Comparison of ENCODE assay signal across 23 cellular contexts in genomic region chr7:35246819-35247218, GRCh38. TPM values are rescaled to one million over a fixed set of nuclear protein-coding genes. Genes with fewer than 3 reads are reported as not detected.
"Had no signal": no experiment of that assay in that cellular context is flagged by ENCODE, and none has a peak within 500 bp of the region (broad histone marks: within the 10 kb centered on the region; RNA-seq: fewer than 3 reads in every experiment).

No MANE protein-coding gene starts in this region.

- H3K36me3 ChIP-seq: ascending aorta had no signal

- H3K9me3 ChIP-seq: ascending aorta, body of pancreas had no signal

- H3K27ac ChIP-seq: ascending aorta, body of pancreas had no signal

- H3K27me3 ChIP-seq: ascending aorta had no signal

- DNase-seq: activated CD4-positive, alpha-beta T cell treated with anti-CD3 and anti-CD28 coated beads, Interleukin-2, amount 50 U/mL, for 48 hours; activated CD8-positive, alpha-beta memory T cell treated with anti-CD3 and anti-CD28 coated beads, Interleukin-2, amount 10 ng/mL, durations not matched to agents 7 days and 5 days; activated effector memory CD4-positive, alpha-beta T cell treated with Interleukin-2 at 50 U/mL for 16 hours; activated naive CD4-positive, alpha-beta T cell; activated T-cell treated with anti-CD3 and anti-CD28 coated beads, Interleukin-2, amount 50 U/mL, for 24 hours; amniotic stem cell; body of pancreas; Karpas-422; MM.1S; NCI-H1105 treated with DMSO at 0.1 percent for 48 hours; NCI-H1436 treated with DMSO at 0.1 percent for 48 hours; NCI-H187; NCI-H2081; NCI-H510A treated with DMSO at 0.1 percent for 48 hours; NCI-H69; NK-92 treated with Interleukin-12 subunit alpha and Interleukin-12 subunit beta, amount 100 ng/mL, for 24 hours; OCI-M1; RPMI8226; SHP77 had no signal

- H3K4me1 ChIP-seq: ascending aorta, body of pancreas had no signal

- H3K4me3 ChIP-seq: ascending aorta, body of pancreas, K562 had no signal

- ATAC-seq: activated CD4-positive, CD25-positive, alpha-beta regulatory T cell treated with anti-CD3 and anti-CD28 coated beads, Interleukin-2, amount 50 U/mL, for 24 hours; activated CD8-positive, alpha-beta memory T cell treated with anti-CD3 and anti-CD28 coated beads, Interleukin-2, amount 10 ng/mL, durations not matched to agents 7 days and 5 days; body of pancreas; K562; Panc1 had no signal

RNA-seq across cellular contexts. Expression of gene TBX20, which starts 7.1 kb away (rescaled TPM):
- total RNA-seq: ascending aorta, body of pancreas, K562 had no signal
- polyA plus RNA-seq: K562 had no signal
